14 cellular contexts compared by ENCODE assay signal in genomic region chr3:105828703-105829102, GRCh38. TPM values are rescaled to one million over a fixed set of nuclear protein-coding genes. Genes with fewer than 3 reads are reported as not detected.
DNase-seq lines count a peak whose midpoint lies in the region; ATAC-seq and TF ChIP-seq lines count a peak whose summit lies in the region.
"Had no signal": no experiment of that assay in that cellular context is flagged by ENCODE, and none has a peak within 500 bp of the region (broad histone marks: within the 10 kb centered on the region; RNA-seq: fewer than 3 reads in every experiment).

No MANE protein-coding gene starts in this region.

- H3K4me3 ChIP-seq in OCI-LY1 (ENCODE audit: low read depth, low read length, poor library complexity, severe bottlenecking) (no peak overlapping the region), fibroblast of mammary gland (ENCODE audit: control insufficient read depth, low read depth, low read length) (no peak overlapping the region), esophagus muscularis mucosa (no peak overlapping the region), hepatocyte (no peak overlapping the region), stomach (no peak overlapping the region)
- H3K4me3 ChIP-seq: BLaER1 treated with 17β-estradiol and CSF1 and Interleukin-3, amounts not matched to agents 10 nM and 100 nM; body of pancreas; sigmoid colon had no signal

- no peak overlapping the region for H3K4me3 Mint-ChIP-seq in CD4-positive, alpha-beta T cell

- TF ChIP-seq CTCF in CD4-positive, alpha-beta T cell (IDR thresholded peaks at IDR 0.05): no peak
- TF ChIP-seq CTCF in OCI-LY1 (IDR thresholded peaks at IDR 0.05; ENCODE audit: low read length) (no peak), fibroblast of mammary gland (conservative IDR thresholded peaks at IDR 0.05; ENCODE audit: control insufficient read depth, insufficient read depth, low read depth, low read length) (no peak), esophagus muscularis mucosa (IDR thresholded peaks at IDR 0.05) (no peak), hepatocyte (IDR thresholded peaks at IDR 0.05; ENCODE audit: poor library complexity) (no peak), stomach (IDR thresholded peaks at IDR 0.05) (no peak)

- no peaks in the 10 kb centered on the region for H3K9me3 ChIP-seq in CD4-positive, alpha-beta T cell (ENCODE audit: control insufficient read depth, low read length)
- H3K9me3 ChIP-seq in OCI-LY1 (ENCODE audit: low read length): no peaks in the 10 kb centered on the region
- no peaks in the 10 kb centered on the region for H3K9me3 ChIP-seq in esophagus muscularis mucosa
- H3K9me3 ChIP-seq in hepatocyte (ENCODE audit: low read depth): no peaks in the 10 kb centered on the region
- no peaks in the 10 kb centered on the region for H3K9me3 ChIP-seq in stomach
- H3K9me3 ChIP-seq: BLaER1 treated with 17β-estradiol and CSF1 and Interleukin-3, amounts not matched to agents 10 nM and 100 nM; body of pancreas; sigmoid colon had no signal

- no peak overlapping the region for H2AFZ ChIP-seq in OCI-LY1 (ENCODE audit: low read length)
- no peak overlapping the region for H2AFZ ChIP-seq in hepatocyte

- H3K9me3 Mint-ChIP-seq in CD4-positive, alpha-beta T cell: no peaks in the 10 kb centered on the region

- TF ChIP-seq EP300 in esophagus muscularis mucosa (IDR thresholded peaks at IDR 0.05) (no peak), stomach (IDR thresholded peaks at IDR 0.05) (no peak)

- TF ChIP-seq POLR2A in esophagus muscularis mucosa (IDR thresholded peaks at IDR 0.05; ENCODE audit: low read depth) (no peak), stomach (IDR thresholded peaks at IDR 0.05) (no peak)

- peak; percentile 19 for ATAC-seq in CD4-positive, alpha-beta T cell (ENCODE audit: poor library complexity)
- peak; percentile 53 for ATAC-seq in GM19351 (IDR thresholded peaks at IDR 0.05; ENCODE audit: unreplicated experiment)
- ATAC-seq: body of pancreas had no signal

- H3K36me3 ChIP-seq in OCI-LY1 (ENCODE audit: insufficient read depth, low read length) (peaks cover 8% of the 10 kb centered on the region), esophagus muscularis mucosa (no peaks in the 10 kb centered on the region), hepatocyte (replicated peaks; ENCODE audit: insufficient read depth, low read depth) (no peaks in the 10 kb centered on the region), stomach (peaks cover 0 to 3% (median 0%) of the 10 kb centered on the region in 4 donors)
- H3K36me3 ChIP-seq: sigmoid colon had no signal

- CTCF ChIA-PET in CD4-positive, alpha-beta T cell (lab: Charles Lee): no interaction called here

- peaks cover 81% of the 10 kb centered on the region for H3K4me1 Mint-ChIP-seq in CD4-positive, alpha-beta T cell (ENCODE audit: low read depth)

- peaks cover 98% of the 10 kb centered on the region for H3K4me1 ChIP-seq in OCI-LY1 (ENCODE audit: insufficient read depth, low read length, severe bottlenecking)
- H3K4me1 ChIP-seq in esophagus muscularis mucosa: peaks cover 19 to 39% (median 22%) of the 10 kb centered on the region in 4 donors
- H3K4me1 ChIP-seq in hepatocyte (ENCODE audit: insufficient read depth): peaks cover 8% of the 10 kb centered on the region
- H3K4me1 ChIP-seq in stomach: peaks cover 5 to 40% (median 14%) of the 10 kb centered on the region in 4 donors

- H3K27ac Mint-ChIP-seq in CD4-positive, alpha-beta T cell: peak overlapping the region; percentile 57

- no peaks in the 10 kb centered on the region for H3K27me3 Mint-ChIP-seq in CD4-positive, alpha-beta T cell

- no peak overlapping the region for H3K27ac ChIP-seq in CD4-positive, alpha-beta T cell (ENCODE audit: low read depth, low read length)
- H3K27ac ChIP-seq in OCI-LY1 (ENCODE audit: low read depth, low read length, poor library complexity, severe bottlenecking) (peak overlapping the region; percentile 67), esophagus muscularis mucosa (replicated peaks in 1 of 4) (no peak overlapping the region), hepatocyte (no peak overlapping the region), stomach (no peak overlapping the region)
- H3K27ac ChIP-seq: BLaER1 treated with 17β-estradiol and CSF1 and Interleukin-3, amounts not matched to agents 10 nM and 100 nM; body of pancreas; epithelial cell of prostate had no signal

- H3F3A ChIP-seq in OCI-LY1 (ENCODE audit: insufficient read depth, low read length): no peaks in the 10 kb centered on the region

- H3K36me3 Mint-ChIP-seq in CD4-positive, alpha-beta T cell (ENCODE audit: low read depth): peaks cover 55% of the 10 kb centered on the region

- POLR2A ChIA-PET in CD4-positive, alpha-beta T cell (lab: Charles Lee): interaction anchor here (0.6 to 1.3 kb wide), 3 partner anchors 33 to 78 kb away, joined by 3 to 4 read pairs (median 4); no protein-coding TSS in a partner anchor

- H3K9me2 ChIP-seq in OCI-LY1 (ENCODE audit: low read depth, low read length) (no peaks in the 10 kb centered on the region), hepatocyte (replicated peaks; ENCODE audit: insufficient read depth) (no peaks in the 10 kb centered on the region)

- 54% methylated on average over 2 of the region's 2 CpGs for WGBS in esophagus muscularis mucosa
- 61% methylated on average over 2 of the region's 2 CpGs for WGBS in hepatocyte (ENCODE audit: low lambda C conversion rate, missing lambda C conversion rate)
- 50 to 58% (median 53%) methylated on average over 2 of the region's 2 CpGs for WGBS in stomach, 5 donors

- intact Hi-C loops in CD4-positive, alpha-beta T cell (cut with DNase I, micrococcal nuclease): loop anchor here in 1 of 2 experiments (5.0 kb wide), 1 partner anchor 41 kb away; no protein-coding TSS in a partner anchor
- intact Hi-C loops in esophagus muscularis mucosa (cut with DNase I): no loop called here
- intact Hi-C loops in stomach (cut with DNase I; ENCODE audit: low total_unique reads): no loop called here

- H3K27me3 ChIP-seq in CD4-positive, alpha-beta T cell (ENCODE audit: control insufficient read depth, insufficient read depth, low read length): no peaks in the 10 kb centered on the region
- H3K27me3 ChIP-seq in OCI-LY1 (ENCODE audit: insufficient read depth, low read length) (no peaks in the 10 kb centered on the region), esophagus muscularis mucosa (no peaks in the 10 kb centered on the region), hepatocyte (no peaks in the 10 kb centered on the region), stomach (no peaks in the 10 kb centered on the region)
- H3K27me3 ChIP-seq: BLaER1 treated with 17β-estradiol and CSF1 and Interleukin-3, amounts not matched to agents 10 nM and 100 nM; body of pancreas; sigmoid colon had no signal

- H3K79me2 ChIP-seq in OCI-LY1 (ENCODE audit: insufficient read depth, low read length) (no peaks in the 10 kb centered on the region), hepatocyte (peaks cover 62% of the 10 kb centered on the region)

- H3K4me2 ChIP-seq in OCI-LY1 (ENCODE audit: low read length) (no peak overlapping the region; the same call in 1 of the 2 replicates), hepatocyte (no peak overlapping the region)

- H4K20me1 ChIP-seq in OCI-LY1 (ENCODE audit: insufficient read depth, low read length): no peaks in the 10 kb centered on the region
- H4K20me1 ChIP-seq in hepatocyte (ENCODE audit: insufficient read depth, poor library complexity, severe bottlenecking): no peaks in the 10 kb centered on the region

- no peak overlapping the region for H3K9ac ChIP-seq in OCI-LY1 (ENCODE audit: low read length)
- H3K9ac ChIP-seq: BLaER1 treated with 17β-estradiol and CSF1 and Interleukin-3, amounts not matched to agents 10 nM and 100 nM had no signal

- no peak for DNase-seq in CD4-positive, alpha-beta T cell
- DNase-seq in fibroblast of mammary gland (ENCODE audit: low read depth): peak; percentile 77
- no peak for DNase-seq in esophagus muscularis mucosa (ENCODE audit: extremely low spot score)
- no peak for DNase-seq in hepatocyte (ENCODE audit: low spot score)
- DNase-seq in islet precursor cell: no peak
- no peak for DNase-seq in stomach
- DNase-seq: NCI-H1048, NCI-H748 treated with DMSO at 0.1 percent for 48 hours had no signal

RNA-seq across cellular contexts. Expression of gene CBLB, which starts 40.1 kb away (rescaled TPM):
- total RNA-seq in CD4-positive, alpha-beta T cell: 100 to 1,000 TPM; 112 to 124 TPM
- total RNA-seq in esophagus muscularis mucosa: 10 to 100 TPM; 20.7 to 35.7 (median 26.2) TPM
- total RNA-seq in hepatocyte: 29.2 and 56.0 TPM in 2 replicates
- 21.3 and 22.6 TPM in 2 replicates for polyA plus RNA-seq in hepatocyte
- total RNA-seq in stomach: 10 to 100 TPM; 26.4 to 94.4 (median 75.9) TPM
- polyA plus RNA-seq in stomach: 1 to 10 TPM; 6.9 to 8.9 (median 7.2) TPM
